8 cellular contexts compared by ENCODE assay signal in the genomic region with DNA sequence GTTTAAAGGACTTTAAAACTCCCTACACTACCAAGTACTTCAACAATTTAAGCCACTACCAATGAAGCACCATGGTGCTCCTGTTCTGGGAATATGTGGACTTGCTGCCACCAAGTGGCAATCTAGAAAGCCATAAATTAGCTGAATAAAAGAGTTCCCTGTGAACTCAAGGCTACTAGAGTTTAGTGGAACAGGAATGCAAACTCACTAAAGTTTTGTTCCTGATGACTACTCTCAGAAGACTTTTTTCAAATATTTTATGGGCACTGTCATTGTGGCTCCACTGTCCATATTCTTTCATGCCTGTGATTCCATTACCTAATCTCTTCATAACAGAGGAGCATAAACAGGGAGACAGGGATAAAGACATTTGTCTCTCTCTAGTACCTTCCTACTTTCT.
DNase-seq lines count a peak whose midpoint lies in the region; ATAC-seq and TF ChIP-seq lines count a peak whose summit lies in the region.

No MANE protein-coding gene starts in this region.

- TF ChIP-seq CTCF in Loucy (conservative IDR thresholded peaks at IDR 0.05; ENCODE audit: low read length) (peak; percentile 80), chondrocyte (IDR thresholded peaks at IDR 0.05) (peak; percentile 94), testis (IDR thresholded peaks at IDR 0.05) (peak in 2 of 3 experiments; percentile 41 to 68)

- no peaks in the 10 kb centered on the region for H3F3A ChIP-seq in Loucy (ENCODE audit: low read depth)

- H3K79me2 ChIP-seq in Loucy (ENCODE audit: insufficient read depth, low read length): peaks cover 18% of the 10 kb centered on the region; the same call in 1 of the 2 replicates

- no peak overlapping the region for H3K9ac ChIP-seq in Loucy (ENCODE audit: low read depth, low read length, poor library complexity, severe bottlenecking)

- DNase-seq in SIG-M5 treated with dmso at 0.1 percent for 504 hours (lab: John Stamatoyannopoulos, UW; ENCODE audit: unreplicated experiment) (peak; percentile 74), SIG-M5 (lab: John Stamatoyannopoulos, UW) (no peak), SHP77 (lab: John Stamatoyannopoulos, UW) (peak; percentile 19 to 58), chondrocyte (ENCODE audit: low spot score) (no peak), left lobe of liver (ENCODE audit: low spot score) (no peak), testis (peak; percentile 66)

- H3K27ac Mint-ChIP-seq in chondrocyte (ENCODE audit: unreplicated experiment): peak overlapping the region; percentile 61

- H3K4me1 ChIP-seq in Loucy (ENCODE audit: insufficient read depth, low read length, poor library complexity, severe bottlenecking) (peaks cover 17% of the 10 kb centered on the region), testis (no peaks in the 10 kb centered on the region)

- peaks cover 1% of the 10 kb centered on the region for H3K36me3 Mint-ChIP-seq in chondrocyte (ENCODE audit: low read depth)

- intact Hi-C loops in testis (cut with DNase I; ENCODE audit: low total_unique reads): loop anchor here (10.0 kb wide), 2 partner anchors 175 to 345 kb away; no protein-coding TSS in a partner anchor

- H3K27me3 ChIP-seq in Loucy (ENCODE audit: insufficient read depth, low read length, poor library complexity, severe bottlenecking) (no peaks in the 10 kb centered on the region), testis (no peaks in the 10 kb centered on the region)

- no peak overlapping the region for H2AFZ ChIP-seq in Loucy (ENCODE audit: low read length)

- H3K9me2 ChIP-seq in Loucy (replicated peaks; ENCODE audit: low read depth, low read length): no peaks in the 10 kb centered on the region

- H3K9me3 ChIP-seq in Loucy (ENCODE audit: insufficient read depth, low read depth, low read length) (no peaks in the 10 kb centered on the region), testis (no peaks in the 10 kb centered on the region)

- H3K27me3 Mint-ChIP-seq in chondrocyte (ENCODE audit: low read depth): no peaks in the 10 kb centered on the region

- H4K20me1 ChIP-seq in Loucy (ENCODE audit: insufficient read depth, low read length, poor library complexity, severe bottlenecking): peaks cover 1% of the 10 kb centered on the region

- no peak overlapping the region for H3K4me3 ChIP-seq in Loucy (ENCODE audit: low read length, poor library complexity, severe bottlenecking)
- no peak overlapping the region for H3K4me3 ChIP-seq in testis

- H3K36me3 ChIP-seq in Loucy (ENCODE audit: insufficient read depth, low read length) (no peaks in the 10 kb centered on the region), testis (ENCODE audit: low read depth, missing control alignments) (no peaks in the 10 kb centered on the region)

- no peak overlapping the region for H3K27ac ChIP-seq in testis

- ATAC-seq in left lobe of liver (peak; percentile 96), GM19328 (IDR thresholded peaks at IDR 0.05; ENCODE audit: unreplicated experiment) (no peak)

- no peak overlapping the region for H3K4me2 ChIP-seq in Loucy (ENCODE audit: low read depth, low read length, poor library complexity, severe bottlenecking)

- TF ChIP-seq POLR2A in testis (IDR thresholded peaks at IDR 0.05): no peak

- H3K4me3 Mint-ChIP-seq in chondrocyte (ENCODE audit: unreplicated experiment): no peak overlapping the region

- H3K4me1 Mint-ChIP-seq in chondrocyte (ENCODE audit: low read depth): peaks cover 28% of the 10 kb centered on the region

- H3K9me3 Mint-ChIP-seq in chondrocyte (ENCODE audit: low read depth): no peaks in the 10 kb centered on the region

Comparison
In these comparisons a context has a peak if more than half of its experiments do, and no peak if none do; other contexts are left out.
1. DNase-seq: peak in SIG-M5 treated with dmso at 0.1 percent for 504 hours (single experiment), SHP77 (2 of 2) and testis (single experiment); none in SIG-M5 (single experiment), chondrocyte (single experiment) and left lobe of liver (single experiment).
2. Peak in every context shown above with its lines, with median percentiles within 50 percentile points of each other: CTCF ChIP-seq.